Comparison of ENCODE assay signal across 19 cellular contexts in genomic region chr2:1793868-1794445, GRCh38.
"Had no signal": no experiment of that assay in that cellular context is flagged by ENCODE, and none has a peak within 500 bp of the region (broad histone marks: within the 10 kb centered on the region; RNA-seq: fewer than 3 reads in every experiment).

No MANE protein-coding gene starts in this region.

- H3K27me3 ChIP-seq: adrenal gland, cardiac muscle cell, neural progenitor cell, upper lobe of left lung had no signal

- DNase-seq: activated B cell treated with CpG ODN at 0.5 μM for 24 hours; activated CD4-positive, alpha-beta T cell treated with anti-CD3 and anti-CD28 coated beads for 48 hours; activated CD8-positive, alpha-beta memory T cell treated with anti-CD3 and anti-CD28 coated beads, Interleukin-2, amount 50 U/mL, for 4 hours; activated CD8-positive, alpha-beta T cell treated with anti-CD3 and anti-CD28 coated beads, Interleukin-2, amount 10 ng/mL, durations not matched to agents 7 days and 5 days; activated effector memory CD4-positive, alpha-beta T cell treated with anti-CD3 and anti-CD28 coated beads, Interleukin-2, amount 50 U/mL, for 16 hours; activated T-cell treated with anti-CD3 and anti-CD28 coated beads, Interleukin-2, amount 50 U/mL, for 48 hours; adrenal gland; erythroblast; hypothalamus; lower lobe of right lung; midbrain; stimulated activated CD4-positive, alpha-beta T cell treated with anti-CD3 and anti-CD28 coated beads, Interleukin-4, amount 100 ng/mL, for 4 hours; stimulated activated CD8-positive, alpha-beta memory T cell treated with anti-CD3 and anti-CD28 coated beads, Interleukin-4, amount 100 ng/mL, for 48 hours; stimulated activated naive CD4-positive, alpha-beta T cell treated with Interleukin-2 at 50 U/mL for 16 hours; T-helper 2 cell had no signal

- ATAC-seq: activated CD8-positive, alpha-beta T cell treated with anti-CD3 and anti-CD28 coated beads, Interleukin-2, amount 10 ng/mL, durations not matched to agents 7 days and 5 days had no signal

- H3K4me1 ChIP-seq: adrenal gland, neural progenitor cell had no signal

- H3K4me3 ChIP-seq: adrenal gland, cardiac muscle cell, lower lobe of right lung, neural progenitor cell, skin epidermis, upper lobe of left lung had no signal

- H3K27ac ChIP-seq: adrenal gland, cardiac muscle cell, lower lobe of right lung, neural progenitor cell, skin epidermis, upper lobe of left lung had no signal

- H3K9me3 ChIP-seq: adrenal gland, lower lobe of right lung, upper lobe of left lung had no signal

- H3K36me3 ChIP-seq: adrenal gland, cardiac muscle cell, lower lobe of right lung, neural progenitor cell, upper lobe of left lung had no signal
